ENCODE assay signal across 8 cellular contexts in genomic region chr17:49576121-49576905, GRCh38. TPM values are rescaled to one million over a fixed set of nuclear protein-coding genes. Genes with fewer than 3 reads are reported as not detected.
DNase-seq lines count a peak whose midpoint lies in the region; ATAC-seq and TF ChIP-seq lines count a peak whose summit lies in the region.

No MANE protein-coding gene starts in this region.

- TF ChIP-seq POLR2A in erythroblast (IDR thresholded peaks at IDR 0.05; ENCODE audit: low read length), result no peak

- ATAC-seq in HG03097 (IDR thresholded peaks at IDR 0.05; ENCODE audit: low FRiP score, unreplicated experiment), result no peak
- ATAC-seq in GM21381 (IDR thresholded peaks at IDR 0.05; ENCODE audit: unreplicated experiment), result no peak
- no peak for ATAC-seq in GM18502 (IDR thresholded peaks at IDR 0.05; ENCODE audit: poor library complexity, unreplicated experiment)

- no peaks in the 10 kb centered on the region for H3K79me2 ChIP-seq in SK-N-SH (ENCODE audit: insufficient read depth)

- H3K36me3 ChIP-seq in SK-N-SH (replicated peaks in 1 of 2; ENCODE audit: control insufficient read depth in 1 of 2, insufficient read depth in 2 of 2, low read length in 1 of 2) (no peaks in the 10 kb centered on the region), muscle layer of duodenum (ENCODE audit: control insufficient read depth in 1 of 2, insufficient read depth in 2 of 2, low read length in 2 of 2) (no peaks in the 10 kb centered on the region)

- no peak overlapping the region for H3K27ac Mint-ChIP-seq in activated naive CD4-positive, alpha-beta T cell treated with anti-CD3 and anti-CD28 coated beads, Interleukin-2, amount 10 ng/mL, durations not matched to agents 7 days and 5 days

- peaks cover 10% of the 10 kb centered on the region for H3K4me1 Mint-ChIP-seq in activated naive CD4-positive, alpha-beta T cell treated with anti-CD3 and anti-CD28 coated beads, Interleukin-2, amount 10 ng/mL, durations not matched to agents 7 days and 5 days

- H3K27ac ChIP-seq in SK-N-SH (ENCODE audit: low read depth in 2 of 2, low read length in 1 of 2), result no peak overlapping the region
- H3K27ac ChIP-seq in muscle layer of duodenum (ENCODE audit: low read length), result no peak overlapping the region

- H3K9me3 Mint-ChIP-seq in activated naive CD4-positive, alpha-beta T cell treated with anti-CD3 and anti-CD28 coated beads, Interleukin-2, amount 10 ng/mL, durations not matched to agents 7 days and 5 days, result no peaks in the 10 kb centered on the region

- peaks cover 12% of the 10 kb centered on the region for H3F3A ChIP-seq in SK-N-SH (replicated peaks; ENCODE audit: insufficient read depth)

- no peaks in the 10 kb centered on the region for H3K9me3 ChIP-seq in SK-N-SH
- H3K9me3 ChIP-seq in muscle layer of duodenum (ENCODE audit: control insufficient read depth in 1 of 2, low read length in 2 of 2), result no peaks in the 10 kb centered on the region

- TF ChIP-seq RAD21 in SK-N-SH (IDR thresholded peaks at IDR 0.05; ENCODE audit: low read length), result no peak

- H3K4me3 ChIP-seq in SK-N-SH (ENCODE audit: low read depth in 2 of 2, low read length in 1 of 2), result peak overlapping the region; percentile 67 to 83
- H3K4me3 ChIP-seq in muscle layer of duodenum (ENCODE audit: low read depth in 1 of 2, low read length in 2 of 2), result peak overlapping the region; percentile 52 to 93

- peaks cover 95% of the 10 kb centered on the region for H3K27me3 Mint-ChIP-seq in activated naive CD4-positive, alpha-beta T cell treated with anti-CD3 and anti-CD28 coated beads, Interleukin-2, amount 10 ng/mL, durations not matched to agents 7 days and 5 days

- peaks cover 3 to 15% of the 10 kb centered on the region in 2 experiments; a peak in 2 of 4 replicates for H3K4me1 ChIP-seq in SK-N-SH (ENCODE audit: control insufficient read depth in 1 of 2, insufficient read depth in 2 of 2, low read depth in 1 of 2, low read length in 1 of 2)
- peaks cover 6 to 37% of the 10 kb centered on the region in 2 donors for H3K4me1 ChIP-seq in muscle layer of duodenum (ENCODE audit: control insufficient read depth in 1 of 2, insufficient read depth in 2 of 2, low read length in 2 of 2)

- no peaks in the 10 kb centered on the region for H3K36me3 Mint-ChIP-seq in activated naive CD4-positive, alpha-beta T cell treated with anti-CD3 and anti-CD28 coated beads, Interleukin-2, amount 10 ng/mL, durations not matched to agents 7 days and 5 days

- H3K4me2 ChIP-seq in SK-N-SH, result peak overlapping the region; percentile 99

- no peak for TF ChIP-seq EP300 in SK-N-SH (IDR thresholded peaks at IDR 0.05; ENCODE audit: borderline replicate concordance in 1 of 2, low read depth in 1 of 2, low read length in 1 of 2)

- no peak for TF ChIP-seq CTCF in SK-N-SH (IDR thresholded peaks at IDR 0.05)

- H2AFZ ChIP-seq in SK-N-SH (ENCODE audit: low read depth), result peak overlapping the region; percentile 94

- DNase-seq in activated naive CD4-positive, alpha-beta T cell treated with anti-CD3 and anti-CD28 coated beads, Interleukin-2, amount 10 ng/mL, durations not matched to agents 7 days and 5 days, result no peak
- DNase-seq in activated naive CD4-positive, alpha-beta T cell (lab: John Stamatoyannopoulos, UW), result no peak
- DNase-seq in SK-N-SH, result peak; percentile 93
- peak; percentile 28 to 33 for DNase-seq in erythroblast (lab: John Stamatoyannopoulos, UW)

- H3K27me3 ChIP-seq in SK-N-SH (ENCODE audit: insufficient read depth), result peaks cover 8% of the 10 kb centered on the region; the same call in 1 of the 2 replicates
- peaks cover 9% of the 10 kb centered on the region for H3K27me3 ChIP-seq in muscle layer of duodenum (ENCODE audit: low read depth, low read length)

- POLR2A ChIA-PET in SK-N-SH (lab: Yijun Ruan, JAX), result interaction anchor here (1.0 kb wide), 1 partner anchor 125 kb away, joined by 4 read pairs; no protein-coding TSS in a partner anchor

- H3K9ac ChIP-seq in SK-N-SH, result peak overlapping the region; percentile 47; the same call in 1 of the 2 replicates

- no peaks in the 10 kb centered on the region for H3K9me2 ChIP-seq in SK-N-SH

- CTCF ChIA-PET in activated naive CD4-positive, alpha-beta T cell treated with anti-CD3 and anti-CD28 coated beads, Interleukin-2, amount 10 ng/mL, durations not matched to agents 7 days and 5 days (lab: Charles Lee), result interaction anchor here (0.6 to 13.9 kb wide), 8 partner anchors 42 to 201 kb away, joined by 3 to 377 read pairs (median 4); partner anchors contain the start of gene SLC35B1
- CTCF ChIA-PET in SK-N-SH (lab: Yijun Ruan, JAX), result interaction anchor here (0.6 to 48.9 kb wide), 27 partner anchors 9 to 420 kb away, joined by 3 to 2107 read pairs (median 5); partner anchors contain the start of genes SLC35B1 and SPOP

- peak overlapping the region; percentile 62 for H3K4me3 Mint-ChIP-seq in activated naive CD4-positive, alpha-beta T cell treated with anti-CD3 and anti-CD28 coated beads, Interleukin-2, amount 10 ng/mL, durations not matched to agents 7 days and 5 days

- no peaks in the 10 kb centered on the region for H4K20me1 ChIP-seq in SK-N-SH (ENCODE audit: insufficient read depth)

- WGBS in SK-N-SH (ENCODE audit: low lambda C conversion rate), result 1% methylated on average over 49 of the region's 62 CpGs

TF ChIP-seq in SK-N-SH, 30 proteins besides CTCF, POLR2A, EP300 and RAD21:
- no peak for TF ChIP-seq RFX5 (IDR thresholded peaks at IDR 0.05; ENCODE audit: low read length)
- TF ChIP-seq NRF1 (IDR thresholded peaks at IDR 0.05; ENCODE audit: low read depth, low read length), result 0 out of 2 replicates have a peak, but pooled peaks have one; percentile 15
- TF ChIP-seq MXI1 (IDR thresholded peaks at IDR 0.05; ENCODE audit: low read depth, low read length), result 0 out of 2 replicates have a peak, but pooled peaks have one; percentile 14
- 0 out of 2 replicates have a peak, but pooled peaks have one; percentile 36 for TF ChIP-seq SIN3A (IDR thresholded peaks at IDR 0.05; ENCODE audit: borderline replicate concordance, low read depth, low read length)

RNA-seq across cellular contexts. Expression of gene NXPH3, which starts 0.6 kb away (rescaled TPM):
- 0.30 and 0.31 TPM in 2 replicates for polyA plus RNA-seq in SK-N-SH (2012; rRNA removed)
- 0.14 and 0.16 TPM in 2 replicates for polyA plus RNA-seq in SK-N-SH (2012; cell fraction: cytosol; rRNA removed)
- polyA plus RNA-seq in SK-N-SH (2012; cell fraction: nucleus; rRNA removed), result 0.25 and 0.34 TPM in 2 replicates

Comparison
In these comparisons a context has a peak if more than half of its experiments do, and no peak if none do; other contexts are left out.
1. DNase-seq: peak in SK-N-SH (single experiment) and erythroblast (2 of 2); none in activated naive CD4-positive, alpha-beta T cell treated with anti-CD3 and anti-CD28 coated beads, Interleukin-2, amount 10 ng/mL, durations not matched to agents 7 days and 5 days (single experiment) and activated naive CD4-positive, alpha-beta T cell (0 of 4).